Comparison of ENCODE assay signal across 14 cellular contexts in the genomic region with DNA sequence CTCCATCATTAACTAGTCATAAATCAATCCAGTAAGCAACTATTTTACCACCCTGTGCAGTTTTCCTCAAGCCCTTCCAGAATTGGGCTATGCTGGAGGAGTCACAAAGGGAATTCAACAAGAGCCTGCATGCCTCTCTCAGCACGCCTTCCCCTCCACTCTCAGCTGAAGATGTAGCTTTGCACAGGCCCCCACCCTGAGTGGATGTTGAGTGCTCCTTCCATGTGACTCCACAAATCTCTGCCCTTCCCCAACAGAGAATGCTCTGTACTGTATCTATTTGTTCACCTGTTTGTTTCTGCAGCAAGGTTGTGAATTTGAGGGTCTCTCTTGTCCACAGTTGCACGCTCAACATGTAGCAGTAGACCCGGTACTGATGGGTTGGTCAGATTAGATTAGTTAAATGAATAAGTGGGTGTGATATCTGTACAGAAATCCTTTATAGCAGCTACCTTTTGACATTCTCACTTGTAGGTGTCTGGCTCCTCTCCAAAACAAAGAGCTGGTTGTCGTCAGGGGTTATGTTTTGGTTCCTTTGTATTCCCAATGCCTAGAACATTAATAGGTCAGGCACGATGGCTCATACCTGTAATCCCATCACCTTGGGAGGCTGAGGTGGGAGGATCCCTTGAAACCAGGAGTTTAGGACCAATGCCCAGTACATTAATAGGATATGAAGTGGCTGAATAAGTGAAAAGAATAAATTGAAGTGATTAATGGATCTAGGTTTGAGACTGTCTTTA.
DNase-seq lines count a peak whose midpoint lies in the region; ATAC-seq, FAIRE-seq and TF ChIP-seq lines count a peak whose summit lies in the region.
"Had no signal": no experiment of that assay in that cellular context is flagged by ENCODE, and none has a peak within 500 bp of the region (broad histone marks: within the 10 kb centered on the region; RNA-seq: fewer than 3 reads in every experiment).

No MANE protein-coding gene starts in this region.

- no peaks in the 10 kb centered on the region for H3K36me3 ChIP-seq in pancreas
- H3K36me3 ChIP-seq: upper lobe of left lung had no signal

- H3K27me3 ChIP-seq in pancreas, result no peaks in the 10 kb centered on the region
- H3K27me3 ChIP-seq: upper lobe of left lung had no signal

- FAIRE-seq in pancreas (lab: Jason Lieb, UNC), result no peak
- FAIRE-seq: A204.1 had no signal

- ATAC-seq in pancreas (peak; percentile 55 to 62 (median 60)), HG02852 (IDR thresholded peaks at IDR 0.05; ENCODE audit: unreplicated experiment) (no peak)
- ATAC-seq: stimulated activated naive CD8-positive, alpha-beta T cell treated with anti-CD3 and anti-CD28 coated beads, Interleukin-15, Interleukin-2, amounts not matched to agents 100 U/mL and 50 U/mL, for 24 hours had no signal

- H3K9me3 ChIP-seq in pancreas, result no peaks in the 10 kb centered on the region
- H3K9me3 ChIP-seq: upper lobe of left lung had no signal

- in situ Hi-C loops in ACHN (cut with HindIII; ENCODE audit: low pct_ligation_motif_present, low pct_unique_long_range_greater_than_20kb, low sequenced_read_pairs), result no loop called here

- H3K4me3 ChIP-seq in pancreas, result no peak overlapping the region
- H3K4me3 ChIP-seq: upper lobe of left lung had no signal

- peaks cover 0 to 3% (median 0%) of the 10 kb centered on the region in 3 donors for H3K4me1 ChIP-seq in pancreas
- H3K4me1 ChIP-seq: upper lobe of left lung had no signal

- H3K27ac ChIP-seq in pancreas, result peak overlapping the region in 3 of 4 donors; percentile 2 to 36 (median 3)
- H3K27ac ChIP-seq: upper lobe of left lung had no signal

- 34 to 39% methylated on average over 5 of the region's 5 CpGs for WGBS in pancreas, 2 donors

- DNase-seq in NCI-H2107 treated with DMSO at 0.1 percent for 48 hours (lab: John Stamatoyannopoulos, UW; ENCODE audit: unreplicated experiment) (peak; percentile 17), NCI-H2107 (lab: John Stamatoyannopoulos, UW) (no peak), NCI-H187 (lab: John Stamatoyannopoulos, UW) (peak; percentile 62 to 73), SHP77 treated with DMSO at 0.1 percent for 48 hours (lab: John Stamatoyannopoulos, UW) (peak; percentile 22), pancreas (peak in 1 of 6 donors; percentile 20), ACHN (no peak), NCI-H82 (lab: John Stamatoyannopoulos, UW) (no peak)
- DNase-seq: activated naive CD8-positive, alpha-beta T cell treated with anti-CD3 and anti-CD28 coated beads, Interleukin-2, amount 10 ng/mL, durations not matched to agents 7 days and 5 days; mesenchymal stem cell; NCI-H1092 treated with DMSO at 0.1 percent for 48 hours; stimulated activated naive CD8-positive, alpha-beta T cell treated with anti-CD3 and anti-CD28 coated beads, Interleukin-15, Interleukin-2, amounts not matched to agents 100 U/mL and 50 U/mL, for 24 hours had no signal

- intact Hi-C loops in pancreas (cut with DNase I), result no loop called here

- TF ChIP-seq CTCF in pancreas (IDR thresholded peaks at IDR 0.05), result no peak

Comparison
In these comparisons a context has a peak if more than half of its experiments do, and no peak if none do; other contexts are left out.
1. DNase-seq: peak in NCI-H2107 treated with DMSO at 0.1 percent for 48 hours (single experiment), NCI-H187 (2 of 2) and SHP77 treated with DMSO at 0.1 percent for 48 hours (single experiment); none in NCI-H2107 (single experiment), ACHN (single experiment) and NCI-H82 (single experiment).